Comparison of ENCODE assay signal across 9 cellular contexts in genomic region chr17:17204041-17204591, GRCh38. TPM values are rescaled to one million over a fixed set of nuclear protein-coding genes. Genes with fewer than 3 reads are reported as not detected.
A peak's percentile ranks its signal among the peaks of the same experiment; 100 is the strongest.
DNase-seq lines count a peak whose midpoint lies in the region; ATAC-seq and TF ChIP-seq lines count a peak whose summit lies in the region.
"Had no signal": no experiment of that assay in that cellular context is flagged by ENCODE, and none has a peak within 500 bp of the region (broad histone marks: within the 10 kb centered on the region; RNA-seq: fewer than 3 reads in every experiment).

No MANE protein-coding gene starts in this region.

- H3K27me3 ChIP-seq in heart right ventricle, result no peaks in the 10 kb centered on the region

- no peak for TF ChIP-seq CTCF in VCaP (conservative IDR thresholded peaks at IDR 0.05)
- no peak for TF ChIP-seq CTCF in heart right ventricle (IDR thresholded peaks at IDR 0.05)

- H3K4me3 ChIP-seq in heart right ventricle, result no peak overlapping the region

- peaks cover 57% of the 10 kb centered on the region for H3K36me3 Mint-ChIP-seq in stimulated activated effector memory CD8-positive, alpha-beta T cell treated with anti-CD3 and anti-CD28 coated beads, Interleukin-12 subunit alpha, Interleukin-12 subunit beta, amount 100 ng/mL, for 72 hours

- H3K27ac Mint-ChIP-seq in stimulated activated effector memory CD8-positive, alpha-beta T cell treated with anti-CD3 and anti-CD28 coated beads, Interleukin-12 subunit alpha, Interleukin-12 subunit beta, amount 100 ng/mL, for 72 hours, result peak overlapping the region; percentile 95

- H3K9me3 Mint-ChIP-seq in stimulated activated effector memory CD8-positive, alpha-beta T cell treated with anti-CD3 and anti-CD28 coated beads, Interleukin-12 subunit alpha, Interleukin-12 subunit beta, amount 100 ng/mL, for 72 hours, result no peaks in the 10 kb centered on the region

- 49 to 53% methylated on average over 15 of the region's 15 CpGs for WGBS in heart right ventricle, 2 donors

- H3K4me1 ChIP-seq in heart right ventricle, result peaks cover 23 to 64% (median 42%) of the 10 kb centered on the region in 9 donors

- H3K4me3 Mint-ChIP-seq in stimulated activated effector memory CD8-positive, alpha-beta T cell treated with anti-CD3 and anti-CD28 coated beads, Interleukin-12 subunit alpha, Interleukin-12 subunit beta, amount 100 ng/mL, for 72 hours, result peak overlapping the region; percentile 78

- H3K9me3 ChIP-seq in heart right ventricle, result no peaks in the 10 kb centered on the region
- H3K9me3 ChIP-seq: lower lobe of right lung had no signal

- intact Hi-C loops in heart right ventricle (cut with DNase I), result loop anchor here in 2 of 10 donors (10.0 kb wide), 1 partner anchor 199 kb away; no protein-coding TSS in a partner anchor

- peaks cover 27% of the 10 kb centered on the region for H3K4me1 Mint-ChIP-seq in stimulated activated effector memory CD8-positive, alpha-beta T cell treated with anti-CD3 and anti-CD28 coated beads, Interleukin-12 subunit alpha, Interleukin-12 subunit beta, amount 100 ng/mL, for 72 hours

- DNase-seq in DMS 273 (lab: John Stamatoyannopoulos, UW; ENCODE audit: unreplicated experiment) (peak; percentile 40), DMS 273 treated with DMSO at 0.1 percent for 48 hours (lab: John Stamatoyannopoulos, UW) (no peak), heart right ventricle (peak; percentile 55 to 56), D341Med (ENCODE audit: low spot score) (no peak), NAMALWA (ENCODE audit: low spot score) (no peak)
- DNase-seq in stimulated activated effector memory CD8-positive, alpha-beta T cell treated with anti-CD3 and anti-CD28 coated beads, Interleukin-12 subunit alpha, Interleukin-12 subunit beta, amount 100 ng/mL, for 72 hours (ENCODE audit: low spot score in 2 of 2), result peak in 1 of 2 donors; percentile 63
- no peak for DNase-seq in activated CD4-positive, CD25-positive, alpha-beta regulatory T cell treated with anti-CD3 and anti-CD28 coated beads, Interleukin-2, amount 50 U/mL, for 72 hours
- DNase-seq: lower lobe of right lung had no signal

- H3K27ac ChIP-seq in VCaP (peak overlapping the region; percentile 95), heart right ventricle (peak overlapping the region in 9 of 10 donors; percentile 49 to 87 (median 62))
- H3K27ac ChIP-seq: lower lobe of right lung had no signal

- ATAC-seq in heart right ventricle, result peak in 6 of 8 donors; percentile 23 to 65 (median 49)
- ATAC-seq in stimulated activated effector memory CD8-positive, alpha-beta T cell treated with anti-CD3 and anti-CD28 coated beads, Interleukin-12 subunit alpha, Interleukin-12 subunit beta, amount 100 ng/mL, for 72 hours, result no peak
- ATAC-seq: lower lobe of right lung had no signal

- peaks cover 0 to 19% (median 0%) of the 10 kb centered on the region in 9 donors for H3K36me3 ChIP-seq in heart right ventricle

RNA-seq across cellular contexts. Expression of gene PLD6, which starts 2.0 kb away (rescaled TPM):
- total RNA-seq in heart right ventricle, result 10 to 100 TPM in 2 of 10 donors, 1 to 10 TPM in 8; 6.0 to 16.3 (median 8.2) TPM
- polyA plus RNA-seq in heart right ventricle, result 1 to 10 TPM; 3.7 to 6.9 TPM

RNA-seq across cellular contexts. Expression of gene FLCN, which starts 32.9 kb away (rescaled TPM):
- 10 to 100 TPM; 26.4 to 45.7 (median 35.8) TPM for total RNA-seq in heart right ventricle
- 10 to 100 TPM; 16.0 to 78.2 TPM for polyA plus RNA-seq in heart right ventricle

Comparison
In these comparisons a context has a peak if more than half of its experiments do, and no peak if none do; other contexts are left out.
1. DNase-seq: peak in DMS 273 (single experiment) and heart right ventricle (2 of 2); none in DMS 273 treated with DMSO at 0.1 percent for 48 hours (single experiment), activated CD4-positive, CD25-positive, alpha-beta regulatory T cell treated with anti-CD3 and anti-CD28 coated beads, Interleukin-2, amount 50 U/mL, for 72 hours (single experiment), D341Med (single experiment) and NAMALWA (single experiment).